9 cellular contexts compared by ENCODE assay signal in the genomic region with DNA sequence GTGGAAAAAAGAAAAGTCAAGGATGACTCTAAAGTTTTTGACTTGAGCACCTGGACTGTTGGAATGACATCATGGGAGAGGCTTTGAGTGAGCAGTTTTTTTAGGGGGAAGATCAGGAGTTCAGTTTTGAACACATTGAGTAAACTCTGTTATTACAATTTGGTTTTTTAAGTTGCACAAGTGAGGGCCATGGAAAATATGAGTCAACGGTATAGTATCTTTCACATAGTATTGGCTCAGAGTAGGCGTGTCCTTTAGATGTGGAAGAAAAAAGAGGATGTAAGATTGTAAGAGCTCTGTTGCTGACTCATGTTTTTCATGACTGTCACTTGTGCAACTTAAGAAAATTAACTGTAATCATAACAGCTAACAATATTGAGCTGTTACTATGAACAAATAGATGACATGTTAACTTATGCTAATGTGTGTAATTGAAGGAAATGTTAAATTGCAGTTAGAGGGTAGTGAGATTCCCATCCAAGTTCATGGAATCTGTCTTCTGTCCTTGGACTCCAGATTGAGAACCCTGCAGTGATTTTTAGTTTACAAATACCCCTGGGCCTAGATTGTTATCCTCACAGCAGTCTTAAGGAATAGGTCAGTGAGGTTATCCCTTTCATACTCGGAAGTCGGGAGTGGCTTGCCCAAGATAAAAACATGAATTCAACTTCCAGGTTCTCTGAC. TPM values are rescaled to one million over a fixed set of nuclear protein-coding genes. Genes with fewer than 3 reads are reported as not detected.
DNase-seq lines count a peak whose midpoint lies in the region; ATAC-seq and TF ChIP-seq lines count a peak whose summit lies in the region.
"Had no signal": no experiment of that assay in that cellular context is flagged by ENCODE, and none has a peak within 500 bp of the region (broad histone marks: within the 10 kb centered on the region; RNA-seq: fewer than 3 reads in every experiment).

No MANE protein-coding gene starts in this region.

- POLR2A ChIA-PET in activated CD4-positive, alpha-beta T cell treated with anti-CD3 and anti-CD28 coated beads for 36 hours (lab: Charles Lee), result interaction anchor here (0.6 kb wide), 1 partner anchor 203 kb away, joined by 3 read pairs; no protein-coding TSS in a partner anchor
- POLR2A ChIA-PET in activated CD8-positive, alpha-beta T cell treated with anti-CD3 and anti-CD28 coated beads, Interleukin-2, amount 10 ng/mL, durations not matched to agents 7 days and 5 days (lab: Charles Lee), result interaction anchor here (0.6 to 1.0 kb wide), 2 partner anchors 47 to 1969 kb away, joined by 3 read pairs; no protein-coding TSS in a partner anchor

- H3K4me1 Mint-ChIP-seq in activated CD4-positive, alpha-beta T cell treated with anti-CD3 and anti-CD28 coated beads for 36 hours, result peaks cover 37% of the 10 kb centered on the region
- H3K4me1 Mint-ChIP-seq in IgD-negative memory B cell, result peaks cover 44 to 53% (median 51%) of the 10 kb centered on the region in 3 donors
- peaks cover 25% of the 10 kb centered on the region for H3K4me1 Mint-ChIP-seq in activated CD8-positive, alpha-beta T cell treated with anti-CD3 and anti-CD28 coated beads, Interleukin-2, amount 10 ng/mL, durations not matched to agents 7 days and 5 days (ENCODE audit: low read depth)

- peak overlapping the region; percentile 72 for H3K27ac Mint-ChIP-seq in activated CD4-positive, alpha-beta T cell treated with anti-CD3 and anti-CD28 coated beads for 36 hours
- peak overlapping the region; percentile 69 to 88 (median 77) for H3K27ac Mint-ChIP-seq in IgD-negative memory B cell
- peak overlapping the region; percentile 7 for H3K27ac Mint-ChIP-seq in activated CD8-positive, alpha-beta T cell treated with anti-CD3 and anti-CD28 coated beads, Interleukin-2, amount 10 ng/mL, durations not matched to agents 7 days and 5 days

- no peak for TF ChIP-seq CTCF in kidney epithelial cell (IDR thresholded peaks at IDR 0.05; ENCODE audit: insufficient read depth, low read length, poor library complexity, severe bottlenecking)

- H3K27ac ChIP-seq in aorta (ENCODE audit: low read depth in 1 of 2, low read length in 2 of 2), result no peak overlapping the region

- no peaks in the 10 kb centered on the region for H3K4me1 ChIP-seq in aorta (ENCODE audit: control insufficient read depth in 1 of 2, insufficient read depth in 2 of 2, low read length in 2 of 2)

- DNase-seq in activated CD4-positive, alpha-beta T cell treated with anti-CD3 and anti-CD28 coated beads for 36 hours, result peak; percentile 28
- DNase-seq in activated CD4-positive, alpha-beta T cell treated with anti-CD3 and anti-CD28 coated beads, Interleukin-2, amount 50 U/mL, for 1 hour, result no peak
- DNase-seq in activated CD8-positive, alpha-beta T cell treated with anti-CD3 and anti-CD28 coated beads, Interleukin-2, amount 10 ng/mL, durations not matched to agents 7 days and 5 days, result peak; percentile 39
- DNase-seq in kidney epithelial cell (ENCODE audit: low read depth), result peak; percentile 87
- DNase-seq in aorta, result no peak
- no peak for DNase-seq in NCI-H2081 treated with DMSO at 0.1 percent for 48 hours (lab: John Stamatoyannopoulos, UW)
- DNase-seq: DND-41 had no signal

- H3K4me3 ChIP-seq in kidney epithelial cell (ENCODE audit: low read depth, low read length) (no peak overlapping the region), aorta (ENCODE audit: low read length in 2 of 2) (no peak overlapping the region)

- intact Hi-C loops in activated CD4-positive, alpha-beta T cell treated with anti-CD3 and anti-CD28 coated beads for 36 hours (cut with DNase I, micrococcal nuclease), result loop anchor here (1.0 to 5.0 kb wide), 13 partner anchors 13 to 594 kb away; partner anchors contain the start of gene DUSP6 (in 1 of the 2)
- intact Hi-C loops in aorta (cut with DNase I), result no loop called here

- 77 to 82% methylated on average over 4 of the region's 4 CpGs for WGBS in aorta, 2 donors

- H3K4me3 Mint-ChIP-seq in activated CD4-positive, alpha-beta T cell treated with anti-CD3 and anti-CD28 coated beads for 36 hours, result peak overlapping the region; percentile 22
- H3K4me3 Mint-ChIP-seq in IgD-negative memory B cell, result peak overlapping the region in 3 of 4 donors; percentile 29 to 47 (median 30)
- no peak overlapping the region for H3K4me3 Mint-ChIP-seq in activated CD8-positive, alpha-beta T cell treated with anti-CD3 and anti-CD28 coated beads, Interleukin-2, amount 10 ng/mL, durations not matched to agents 7 days and 5 days

- CTCF ChIA-PET in activated CD4-positive, alpha-beta T cell treated with anti-CD3 and anti-CD28 coated beads for 36 hours (lab: Charles Lee), result interaction anchor here (0.7 to 1.1 kb wide), 2 partner anchors 273 to 320 kb away, joined by 3 read pairs; no protein-coding TSS in a partner anchor
- CTCF ChIA-PET in activated CD8-positive, alpha-beta T cell treated with anti-CD3 and anti-CD28 coated beads, Interleukin-2, amount 10 ng/mL, durations not matched to agents 7 days and 5 days (lab: Charles Lee), result no interaction called here

- H3K36me3 Mint-ChIP-seq in activated CD4-positive, alpha-beta T cell treated with anti-CD3 and anti-CD28 coated beads for 36 hours (ENCODE audit: low read depth), result no peaks in the 10 kb centered on the region
- H3K36me3 Mint-ChIP-seq in IgD-negative memory B cell, result peaks cover 4% of the 10 kb centered on the region
- H3K36me3 Mint-ChIP-seq in activated CD8-positive, alpha-beta T cell treated with anti-CD3 and anti-CD28 coated beads, Interleukin-2, amount 10 ng/mL, durations not matched to agents 7 days and 5 days (ENCODE audit: low read depth), result no peaks in the 10 kb centered on the region

- H3K36me3 ChIP-seq in kidney epithelial cell (ENCODE audit: control insufficient read depth, insufficient read depth, low read length), result no peaks in the 10 kb centered on the region
- no peaks in the 10 kb centered on the region for H3K36me3 ChIP-seq in aorta (ENCODE audit: control insufficient read depth in 1 of 2, insufficient read depth in 2 of 2, low read length in 1 of 2)

- H3K9me3 ChIP-seq in aorta (ENCODE audit: control insufficient read depth, low read length), result no peaks in the 10 kb centered on the region

- ATAC-seq in activated CD4-positive, alpha-beta T cell treated with anti-CD3 and anti-CD28 coated beads for 36 hours, result peak; percentile 94
- ATAC-seq in GM21723 (IDR thresholded peaks at IDR 0.05; ENCODE audit: unreplicated experiment), result peak; percentile 96
- ATAC-seq in activated CD8-positive, alpha-beta T cell treated with anti-CD3 and anti-CD28 coated beads, Interleukin-2, amount 10 ng/mL, durations not matched to agents 7 days and 5 days, result peak; percentile 64
- peak; percentile 72 for ATAC-seq in aorta (ENCODE audit: low FRiP score)

- no peaks in the 10 kb centered on the region for H3K27me3 Mint-ChIP-seq in activated CD4-positive, alpha-beta T cell treated with anti-CD3 and anti-CD28 coated beads for 36 hours
- no peaks in the 10 kb centered on the region for H3K27me3 Mint-ChIP-seq in IgD-negative memory B cell
- no peaks in the 10 kb centered on the region for H3K27me3 Mint-ChIP-seq in activated CD8-positive, alpha-beta T cell treated with anti-CD3 and anti-CD28 coated beads, Interleukin-2, amount 10 ng/mL, durations not matched to agents 7 days and 5 days (ENCODE audit: low read depth)

- no peaks in the 10 kb centered on the region for H3K27me3 ChIP-seq in kidney epithelial cell (ENCODE audit: control insufficient read depth, insufficient read depth, low read length)
- H3K27me3 ChIP-seq in aorta (ENCODE audit: control insufficient read depth in 1 of 2, insufficient read depth in 2 of 2, low read length in 1 of 2), result no peaks in the 10 kb centered on the region

- peaks cover 4% of the 10 kb centered on the region for H3K9me3 Mint-ChIP-seq in activated CD4-positive, alpha-beta T cell treated with anti-CD3 and anti-CD28 coated beads for 36 hours (ENCODE audit: low read depth)
- peaks cover 0 to 4% (median 3%) of the 10 kb centered on the region in 3 donors for H3K9me3 Mint-ChIP-seq in IgD-negative memory B cell
- no peaks in the 10 kb centered on the region for H3K9me3 Mint-ChIP-seq in activated CD8-positive, alpha-beta T cell treated with anti-CD3 and anti-CD28 coated beads, Interleukin-2, amount 10 ng/mL, durations not matched to agents 7 days and 5 days (ENCODE audit: insufficient read depth)

RNA-seq across cellular contexts. Expression of gene ATP2B1, which starts 48.1 kb away (rescaled TPM):
- 10 to 100 TPM; 18.8 to 19.7 TPM for total RNA-seq in activated CD4-positive, alpha-beta T cell treated with anti-CD3 and anti-CD28 coated beads for 36 hours
- polyA plus RNA-seq in IgD-negative memory B cell (102 TPM), aorta (1 to 10 TPM; 5.7 to 8.3 TPM)
- 10 to 100 TPM; 25.3 to 26.5 TPM for total RNA-seq in activated CD8-positive, alpha-beta T cell treated with anti-CD3 and anti-CD28 coated beads, Interleukin-2, amount 10 ng/mL, durations not matched to agents 7 days and 5 days
- total RNA-seq in kidney epithelial cell (36.3 and 45.9 TPM in 2 replicates), aorta (10 to 100 TPM; 26.8 to 44.8 TPM)

Comparison
In these comparisons a context has a peak if more than half of its experiments do, and no peak if none do; other contexts are left out.
1. DNase-seq: peak in activated CD4-positive, alpha-beta T cell treated with anti-CD3 and anti-CD28 coated beads for 36 hours (single experiment), activated CD8-positive, alpha-beta T cell treated with anti-CD3 and anti-CD28 coated beads, Interleukin-2, amount 10 ng/mL, durations not matched to agents 7 days and 5 days (single experiment) and kidney epithelial cell (single experiment); none in activated CD4-positive, alpha-beta T cell treated with anti-CD3 and anti-CD28 coated beads, Interleukin-2, amount 50 U/mL, for 1 hour (single experiment), aorta (0 of 2) and NCI-H2081 treated with DMSO at 0.1 percent for 48 hours (single experiment).
2. H3K27ac Mint-ChIP-seq: peak in every context shown above with its lines; median percentile 77 in IgD-negative memory B cell; 72 in activated CD4-positive, alpha-beta T cell treated with anti-CD3 and anti-CD28 coated beads for 36 hours; 7 in activated CD8-positive, alpha-beta T cell treated with anti-CD3 and anti-CD28 coated beads, Interleukin-2, amount 10 ng/mL, durations not matched to agents 7 days and 5 days.
3. intact Hi-C loops: an anchor here in activated CD4-positive, alpha-beta T cell treated with anti-CD3 and anti-CD28 coated beads for 36 hours (1.0 to 5.0 kb wide); none called in aorta.
4. Peak in every context shown above with its lines, with median percentiles within 50 percentile points of each other: ATAC-seq.